Comparison of ENCODE assay signal across 16 cellular contexts in the genomic region with DNA sequence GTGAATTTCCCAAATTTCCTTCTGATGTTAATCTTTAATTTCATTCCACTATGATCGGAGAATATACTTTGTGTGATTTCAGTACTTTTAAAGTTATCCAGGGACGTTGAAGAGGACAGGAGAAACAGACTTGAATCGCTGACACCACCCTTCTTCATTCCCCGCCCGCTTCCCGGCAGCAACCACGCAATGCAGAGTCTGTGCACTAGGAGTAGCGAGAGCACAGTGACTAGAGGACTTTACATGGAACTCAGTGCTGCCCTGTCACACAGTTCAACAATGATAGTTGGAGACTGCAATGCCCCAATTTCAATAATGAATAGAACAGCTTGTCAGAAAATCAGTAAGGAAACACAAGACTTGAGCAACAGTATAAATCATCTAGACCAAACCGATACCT.
"Had no signal": no experiment of that assay in that cellular context is flagged by ENCODE, and none has a peak within 500 bp of the region (broad histone marks: within the 10 kb centered on the region; RNA-seq: fewer than 3 reads in every experiment).

No MANE protein-coding gene starts in this region.

- H3K4me3 ChIP-seq: psoas muscle, spleen, suprapubic skin had no signal

- DNase-seq: activated CD4-positive, alpha-beta memory T cell treated with anti-CD3 and anti-CD28 coated beads for 36 hours; activated CD4-positive, alpha-beta T cell treated with anti-CD3 and anti-CD28 coated beads for 1 hour; activated effector memory CD4-positive, alpha-beta T cell treated with anti-CD3 and anti-CD28 coated beads, Interleukin-2, amount 50 U/mL, for 16 hours; activated T-cell treated with anti-CD3 and anti-CD28 coated beads, Interleukin-2, amount 50 U/mL, for 4 hours; amygdala; mammary epithelial cell; psoas muscle; spleen; stimulated activated CD4-positive, alpha-beta T cell treated with anti-CD3 and anti-CD28 coated beads, Interleukin-2, amount 100 ng/mL, for 24 hours; stimulated activated naive CD4-positive, alpha-beta T cell had no signal

- H3K9me3 ChIP-seq: psoas muscle, suprapubic skin had no signal

- H3K27ac ChIP-seq: psoas muscle, spleen, suprapubic skin had no signal

- H3K27me3 ChIP-seq: spleen, suprapubic skin had no signal

- H3K9me3 Mint-ChIP-seq: dendritic cell treated with granulocyte-macrophage colony-stimulating factor and Interleukin-4, amounts not matched to agents 40 ng/mL and 50 ng/mL, for 4 days had no signal

- ATAC-seq: activated naive CD4-positive, alpha-beta T cell treated with anti-CD3 and anti-CD28 coated beads, Interleukin-2, amount 50 U/mL, for 72 hours; activated T-cell treated with anti-CD3 and anti-CD28 coated beads, Interleukin-2, amount 50 U/mL, for 4 hours; natural killer cell treated with Interleukin-12 subunit alpha and Interleukin-12 subunit beta and Interleukin-15 and Interleukin-18, amount 100 ng/mL, for 72 hours; sciatic nerve had no signal

- H3K4me3 Mint-ChIP-seq: activated CD4-positive, alpha-beta memory T cell treated with anti-CD3 and anti-CD28 coated beads for 36 hours; activated T-cell treated with anti-CD3 and anti-CD28 coated beads, Interleukin-2, amount 50 U/mL, for 4 hours; brain; dendritic cell treated with granulocyte-macrophage colony-stimulating factor and Interleukin-4, amounts not matched to agents 40 ng/mL and 50 ng/mL, for 4 days; natural killer cell treated with Interleukin-12 subunit alpha and Interleukin-12 subunit beta and Interleukin-15 and Interleukin-18, amount 100 ng/mL, for 72 hours had no signal

- H3K27ac Mint-ChIP-seq: activated CD4-positive, alpha-beta memory T cell treated with anti-CD3 and anti-CD28 coated beads for 36 hours; activated naive CD4-positive, alpha-beta T cell treated with anti-CD3 and anti-CD28 coated beads, Interleukin-2, amount 50 U/mL, for 72 hours; dendritic cell treated with granulocyte-macrophage colony-stimulating factor and Interleukin-4, amounts not matched to agents 40 ng/mL and 50 ng/mL, for 4 days; natural killer cell treated with Interleukin-12 subunit alpha and Interleukin-12 subunit beta and Interleukin-15 and Interleukin-18, amount 100 ng/mL, for 72 hours had no signal

- H3K27me3 Mint-ChIP-seq: activated CD4-positive, alpha-beta memory T cell treated with anti-CD3 and anti-CD28 coated beads for 36 hours; dendritic cell treated with granulocyte-macrophage colony-stimulating factor and Interleukin-4, amounts not matched to agents 40 ng/mL and 50 ng/mL, for 4 days; natural killer cell treated with Interleukin-12 subunit alpha and Interleukin-12 subunit beta and Interleukin-15 and Interleukin-18, amount 100 ng/mL, for 72 hours had no signal

- H3K4me1 ChIP-seq: suprapubic skin had no signal
